15 cellular contexts compared by ENCODE assay signal in the genomic region with DNA sequence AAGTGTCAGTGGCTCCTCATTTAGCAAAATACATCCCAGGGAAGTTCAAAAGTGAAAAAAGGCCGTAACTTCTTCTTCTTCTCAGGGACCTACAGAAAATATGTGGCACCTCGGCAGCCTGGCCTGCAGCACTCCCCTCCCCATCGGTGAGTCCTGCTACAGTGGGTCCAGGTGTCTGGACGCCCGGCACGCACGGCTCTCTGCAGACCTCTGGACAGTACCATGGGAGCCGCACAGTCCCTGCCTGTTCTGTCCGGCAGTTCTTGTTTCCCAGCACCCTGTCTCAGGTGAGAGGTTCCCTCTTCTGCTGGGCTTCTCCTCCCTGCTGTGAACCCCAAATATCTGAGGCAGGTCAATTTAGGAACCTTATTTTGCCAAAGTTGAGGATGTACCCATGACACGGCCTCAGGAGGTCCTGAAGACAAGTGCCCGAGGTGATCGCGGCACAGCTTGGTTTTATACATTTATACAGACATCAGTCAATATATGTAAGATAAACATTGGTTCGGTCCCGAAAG. TPM values are rescaled to one million over a fixed set of nuclear protein-coding genes. Genes with fewer than 3 reads are reported as not detected.
DNase-seq lines count a peak whose midpoint lies in the region; ATAC-seq and TF ChIP-seq lines count a peak whose summit lies in the region.
"Had no signal": no experiment of that assay in that cellular context is flagged by ENCODE, and none has a peak within 500 bp of the region (broad histone marks: within the 10 kb centered on the region; RNA-seq: fewer than 3 reads in every experiment).

No MANE protein-coding gene starts in this region.

- ATAC-seq in IMR-90 (ENCODE audit: low read depth) = no peak
- ATAC-seq in HG02938 (IDR thresholded peaks at IDR 0.05; ENCODE audit: unreplicated experiment) = no peak

- POLR2A ChIA-PET in IMR-90 (lab: Charles Lee; ENCODE audit: unreplicated experiment) = no interaction called here

- peak overlapping the region in 1 of 2 experiments; percentile 70; a peak in 1 of 4 replicates for H4K8ac ChIP-seq in IMR-90 (ENCODE audit: low read depth in 2 of 2, low read length in 2 of 2)

- H3K27me3 Mint-ChIP-seq in endodermal cell (ENCODE audit: insufficient read depth) (peaks cover 4% of the 10 kb centered on the region), nephron (ENCODE audit: low read depth) (peaks cover 10% of the 10 kb centered on the region)

- CTCF ChIA-PET in IMR-90 (lab: Yijun Ruan, JAX) = no interaction called here

- H4K91ac ChIP-seq in IMR-90 (ENCODE audit: insufficient read depth, low read depth, low read length) = no peak overlapping the region

- DNase-seq in IMR-90 (no peak), endodermal cell (peak; percentile 25), tibial artery (peak in 1 of 2 donors; percentile 49), foreskin fibroblast (no peak), NCI-H526 treated with DMSO at 0.1 percent for 48 hours (lab: John Stamatoyannopoulos, UW) (no peak)
- DNase-seq: DMS79 treated with DMSO at 0.1 percent for 48 hours; NCI-H1105 treated with DMSO at 0.1 percent for 48 hours; NCI-H187; NCI-H446; NK-92 treated with Interleukin-12 subunit alpha and Interleukin-12 subunit beta, amount 100 ng/mL, for 24 hours had no signal

- intact Hi-C loops in IMR-90 (cut with micrococcal nuclease) = loop anchor here (10.0 kb wide), 1 partner anchor 564 kb away; no protein-coding TSS in a partner anchor
- intact Hi-C loops in tibial artery (cut with DNase I; ENCODE audit: low total_unique reads) = no loop called here

- peaks cover 25% of the 10 kb centered on the region for H3K4me1 ChIP-seq in IMR-90 (ENCODE audit: control insufficient read depth, insufficient read depth, low read length)
- H3K4me1 ChIP-seq in endodermal cell (ENCODE audit: control insufficient read depth, insufficient read depth, low read length) = peaks cover 8% of the 10 kb centered on the region
- peaks cover 0 to 32% (median 16%) of the 10 kb centered on the region in 4 donors for H3K4me1 ChIP-seq in tibial artery
- H3K4me1 ChIP-seq: HAP-1 had no signal

- H3K23ac ChIP-seq in IMR-90 (ENCODE audit: low read depth, low read length) = 0 out of 2 replicates have a peak overlapping the region, but pooled peaks have one; percentile 46

- H3K36me3 ChIP-seq in IMR-90 (ENCODE audit: control insufficient read depth, insufficient read depth, low read length) (no peaks in the 10 kb centered on the region), endodermal cell (ENCODE audit: control insufficient read depth, insufficient read depth, low read length) (no peaks in the 10 kb centered on the region), tibial artery (no peaks in the 10 kb centered on the region)
- H3K36me3 ChIP-seq: HAP-1 had no signal

- peaks cover 5% of the 10 kb centered on the region; the same call in 1 of the 2 replicates for H3K9me1 ChIP-seq in IMR-90 (ENCODE audit: insufficient read depth, low read length)

- no peak for TF ChIP-seq RAD21 in IMR-90 (IDR thresholded peaks at IDR 0.05; ENCODE audit: low read length)

- H3K14ac ChIP-seq in IMR-90 (replicated peaks; ENCODE audit: low read depth, low read length) = peak overlapping the region; percentile 23; the same call in 1 of the 2 replicates

- no peak overlapping the region for H3K4me3 Mint-ChIP-seq in endodermal cell
- H3K4me3 Mint-ChIP-seq in nephron = no peak overlapping the region

- H3K4me3 ChIP-seq in IMR-90 (ENCODE audit: insufficient read depth, low read depth, low read length) (no peak overlapping the region), endodermal cell (ENCODE audit: low read length) (no peak overlapping the region), tibial artery (no peak overlapping the region), foreskin fibroblast (ENCODE audit: low read depth in 1 of 2, low read length in 2 of 2) (no peak overlapping the region)
- H3K4me3 ChIP-seq: HAP-1 had no signal

- H3K18ac ChIP-seq in IMR-90 (ENCODE audit: low read depth, low read length) = peak overlapping the region; percentile 89

- in situ Hi-C loops in IMR-90 (cut with MboI; ENCODE audit: low sequenced_read_pairs) = no loop called here

- H3K56ac ChIP-seq in IMR-90 (ENCODE audit: extremely low read depth, insufficient read depth, low read length) = no peak overlapping the region

- H3K4me1 Mint-ChIP-seq in endodermal cell = peaks cover 5% of the 10 kb centered on the region
- peaks cover 43% of the 10 kb centered on the region for H3K4me1 Mint-ChIP-seq in nephron

- H2AK9ac ChIP-seq in IMR-90 (replicated peaks; ENCODE audit: low read depth, low read length, poor library complexity) = peak overlapping the region; percentile 52

- H3K9me3 ChIP-seq in IMR-90 (ENCODE audit: control insufficient read depth, insufficient read depth, low read length) (no peaks in the 10 kb centered on the region), endodermal cell (ENCODE audit: control insufficient read depth, low read length) (no peaks in the 10 kb centered on the region), tibial artery (no peaks in the 10 kb centered on the region)
- H3K9me3 ChIP-seq: HAP-1 had no signal

- peak overlapping the region; percentile 69; the same call in 1 of the 2 replicates for H3K27ac ChIP-seq in IMR-90 (ENCODE audit: insufficient read depth, low read length)
- H3K27ac ChIP-seq in endodermal cell (ENCODE audit: low read depth, low read length) = no peak overlapping the region
- H3K27ac ChIP-seq in tibial artery = peak overlapping the region; percentile 29 to 42
- H3K27ac ChIP-seq: HL-60 had no signal

- dilution Hi-C loops in IMR-90 (cut with HindIII; ENCODE audit: low sequenced_read_pairs, unreplicated experiment) = no loop called here

- WGBS in IMR-90 (ENCODE audit: extremely low coverage in 2 of 2, insufficient read length in 1 of 2), 2 experiments = 100% methylated on average over 2 of the region's 15 CpGs; no CpG with 5 or more reads in 1 of the 2 experiments
- 72 to 80% methylated on average over 8 to 15 of the region's 15 CpGs for whole genome bisulfite sequencing in endodermal cell (ENCODE audit: insufficient coverage in 1 of 2, insufficient read length in 1 of 2), 2 experiments

- peak overlapping the region; percentile 26 for H2AFZ ChIP-seq in IMR-90 (replicated peaks; ENCODE audit: low read length, poor library complexity)

- no TSS peak for BruUV-seq in IMR-90 (replicated peaks; lab: Mats Ljungman, UMichigan)

- no peaks in the 10 kb centered on the region for H3K79me1 ChIP-seq in IMR-90 (ENCODE audit: low read depth in 1 of 2, low read length in 2 of 2)

- no peak for TF ChIP-seq CTCF in IMR-90 (conservative IDR thresholded peaks at IDR 0.05; ENCODE audit: low read depth, low read length)
- TF ChIP-seq CTCF in endodermal cell (conservative IDR thresholded peaks at IDR 0.05) = no peak
- no peak for TF ChIP-seq CTCF in nephron (IDR thresholded peaks at IDR 0.05; ENCODE audit: unreplicated experiment in 3 of 3)
- TF ChIP-seq CTCF in tibial artery (IDR thresholded peaks at IDR 0.05) = no peak
- TF ChIP-seq CTCF in foreskin fibroblast (IDR thresholded peaks at IDR 0.05; ENCODE audit: low read depth, low read length) = no peak

- no peaks in the 10 kb centered on the region for H3K27me3 ChIP-seq in IMR-90 (ENCODE audit: control insufficient read depth, insufficient read depth, low read length)
- H3K27me3 ChIP-seq in endodermal cell (ENCODE audit: control insufficient read depth, insufficient read depth, low read length, poor library complexity, severe bottlenecking) = no peaks in the 10 kb centered on the region
- no peaks in the 10 kb centered on the region for H3K27me3 ChIP-seq in tibial artery

- no peaks in the 10 kb centered on the region for H3K36me3 Mint-ChIP-seq in endodermal cell (ENCODE audit: low read depth)
- H3K36me3 Mint-ChIP-seq in nephron (ENCODE audit: low read depth) = no peaks in the 10 kb centered on the region

- no peak overlapping the region; the same call in 1 of the 2 replicates for H3K4me2 ChIP-seq in IMR-90 (ENCODE audit: low read depth, low read length)

- H3K9me3 Mint-ChIP-seq in endodermal cell (no peaks in the 10 kb centered on the region), nephron (no peaks in the 10 kb centered on the region)

- H3K4ac ChIP-seq in IMR-90 (ENCODE audit: low read depth, low read length) = peak overlapping the region; percentile 36

- no peak overlapping the region for H3K27ac Mint-ChIP-seq in endodermal cell
- H3K27ac Mint-ChIP-seq in nephron = peak overlapping the region; percentile 65 to 94 (median 90)

- H4K5ac ChIP-seq in IMR-90 (ENCODE audit: low read depth, low read length) = peak overlapping the region; percentile 92

- TF ChIP-seq POLR2A in IMR-90 (IDR thresholded peaks at IDR 0.05; ENCODE audit: low read depth, low read length) = no peak

- peak overlapping the region; percentile 7; the same call in 1 of the 2 replicates for H2BK20ac ChIP-seq in IMR-90 (ENCODE audit: low read depth, low read length)

- no peak overlapping the region for H3K9ac ChIP-seq in IMR-90 (ENCODE audit: low read depth, low read length)
- H3K9ac ChIP-seq in endodermal cell (ENCODE audit: extremely low read depth, low read length, poor library complexity, severe bottlenecking) = no peak overlapping the region

- no peaks in the 10 kb centered on the region for H4K20me1 ChIP-seq in IMR-90 (ENCODE audit: insufficient read depth, low read length)

- no peak overlapping the region for H2BK5ac ChIP-seq in IMR-90 (ENCODE audit: low read depth, low read length, poor library complexity, severe bottlenecking)

- H2BK120ac ChIP-seq in IMR-90 (ENCODE audit: low read depth, low read length) = peak overlapping the region; percentile 55; the same call in 1 of the 2 replicates

- H2BK15ac ChIP-seq in IMR-90 (ENCODE audit: low read depth, low read length) = peak overlapping the region; percentile 22; the same call in 1 of the 3 replicates

- H2AK5ac ChIP-seq in IMR-90 (ENCODE audit: low read depth, low read length) = no peak overlapping the region

TF ChIP-seq in IMR-90, 13 proteins besides CTCF, POLR2A, EP300 and RAD21 (continues in another document):
- TF ChIP-seq FOS (IDR thresholded peaks at IDR 0.05; ENCODE audit: low read depth, low read length) = no peak
- TF ChIP-seq, protein P1, sequence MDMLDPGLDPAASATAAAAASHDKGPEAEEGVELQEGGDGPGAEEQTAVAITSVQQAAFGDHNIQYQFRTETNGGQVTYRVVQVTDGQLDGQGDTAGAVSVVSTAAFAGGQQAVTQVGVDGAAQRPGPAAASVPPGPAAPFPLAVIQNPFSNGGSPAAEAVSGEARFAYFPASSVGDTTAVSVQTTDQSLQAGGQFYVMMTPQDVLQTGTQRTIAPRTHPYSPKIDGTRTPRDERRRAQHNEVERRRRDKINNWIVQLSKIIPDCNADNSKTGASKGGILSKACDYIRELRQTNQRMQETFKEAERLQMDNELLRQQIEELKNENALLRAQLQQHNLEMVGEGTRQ (IDR thresholded peaks at IDR 0.05; ENCODE audit: low read depth, low read length) = no peak
- no peak for TF ChIP-seq CHD1 (IDR thresholded peaks at IDR 0.05; ENCODE audit: low read depth, low read length)

RNA-seq across cellular contexts. Expression of gene ALOX5AP, which starts 36.8 kb away (rescaled TPM):
- 0.28 TPM in 1 of 2 replicates, not detected in the other for total RNA-seq in IMR-90 (2012; rRNA removed)
- 0.62 and 0.63 TPM in 2 replicates for polyA plus RNA-seq in IMR-90 (2012; rRNA removed)
- 0.30 and 0.45 TPM in 2 replicates for polyA plus RNA-seq in IMR-90 (2012; cell fraction: cytosol; rRNA removed)
- 0.53 TPM in 1 of 2 replicates, not detected in the other for polyA plus RNA-seq in IMR-90 (2012; cell fraction: nucleus; rRNA removed; ENCODE audit: low replicate concordance)
- total RNA-seq in endodermal cell = not detected
- 0.36 TPM for polyA plus RNA-seq in endodermal cell (2013, experiment 1 of 2)
- polyA plus RNA-seq in endodermal cell (2013, experiment 2 of 2) = 0.41 TPM
- total RNA-seq: G401 had no signal
